ENCODE assay signal across 18 cellular contexts in genomic region chr21:26565105-26565504, GRCh38. TPM values are rescaled to one million over a fixed set of nuclear protein-coding genes. Genes with fewer than 3 reads are reported as not detected.
DNase-seq lines count a peak whose midpoint lies in the region; ATAC-seq and TF ChIP-seq lines count a peak whose summit lies in the region.
"Had no signal": no experiment of that assay in that cellular context is flagged by ENCODE, and none has a peak within 500 bp of the region (broad histone marks: within the 10 kb centered on the region; RNA-seq: fewer than 3 reads in every experiment).

No MANE protein-coding gene starts in this region.

- TF ChIP-seq POLR2A in uterus (IDR thresholded peaks at IDR 0.05): no peak

- no peak overlapping the region for H3K23ac ChIP-seq in mesenchymal stem cell (ENCODE audit: low read length in 2 of 2)

- H3K4me3 ChIP-seq in right cardiac atrium (ENCODE audit: low read length): no peak overlapping the region
- H3K4me3 ChIP-seq in uterus: no peak overlapping the region
- no peak overlapping the region for H3K4me3 ChIP-seq in mesenchymal stem cell (ENCODE audit: insufficient read depth in 1 of 2, low read depth in 1 of 2, low read length in 2 of 2)
- H3K4me3 ChIP-seq: K562, SJCRH30 had no signal

- peaks cover 37% of the 10 kb centered on the region for H3K36me3 Mint-ChIP-seq in WTC11
- H3K36me3 Mint-ChIP-seq: CD8-positive, alpha-beta memory T cell had no signal

- no peak overlapping the region for H2BK5ac ChIP-seq in mesenchymal stem cell (ENCODE audit: low read depth, low read length, poor library complexity, severe bottlenecking)

- no peak overlapping the region for H2AK5ac ChIP-seq in mesenchymal stem cell (ENCODE audit: low read length, severe bottlenecking)

- H3K9ac ChIP-seq in mesenchymal stem cell (ENCODE audit: low read length): no peak overlapping the region

- H3K4ac ChIP-seq in mesenchymal stem cell (ENCODE audit: low read depth in 1 of 2, low read length in 2 of 2): no peak overlapping the region

- H2BK15ac ChIP-seq in mesenchymal stem cell (ENCODE audit: low read depth, poor library complexity, severe bottlenecking): no peak overlapping the region

- ATAC-seq in right cardiac atrium (no peak), left ventricle myocardium superior (no peak), WTC11 (no peak)
- ATAC-seq: K562 had no signal

- H2AFZ ChIP-seq in mesenchymal stem cell (ENCODE audit: low read depth, low read length): no peak overlapping the region

- no peak for DNase-seq in right cardiac atrium
- no peak for DNase-seq in left ventricle myocardium superior
- no peak for DNase-seq in WTC11 (ENCODE audit: low spot score)
- peak; percentile 8 for DNase-seq in medulla oblongata (ENCODE audit: extremely low spot score)
- no peak for DNase-seq in uterus
- DNase-seq in GF-D8 (lab: John Stamatoyannopoulos, UW): no peak
- DNase-seq in mesenchymal stem cell: no peak
- no peak for DNase-seq in activated CD4-positive, alpha-beta T cell treated with anti-CD3 and anti-CD28 coated beads for 48 hours
- DNase-seq: BE2C; CD8-positive, alpha-beta memory T cell; NCI-H1105; NCI-H187 treated with DMSO at 0.1 percent for 48 hours; NCI-H510A; NCI-H82; SJCRH30 had no signal

- H3K14ac ChIP-seq in mesenchymal stem cell (ENCODE audit: low read length in 2 of 2): no peak overlapping the region

- CTCF ChIA-PET in WTC11 (lab: Charles Lee): no interaction called here

- H3K4me1 ChIP-seq in right cardiac atrium (ENCODE audit: control insufficient read depth, insufficient read depth, low read length) (peaks cover 1% of the 10 kb centered on the region), uterus (no peaks in the 10 kb centered on the region), mesenchymal stem cell (ENCODE audit: control insufficient read depth, insufficient read depth, low read depth, low read length) (no peaks in the 10 kb centered on the region)
- H3K4me1 ChIP-seq: SJCRH30 had no signal

- H3K79me1 ChIP-seq in mesenchymal stem cell (replicated peaks; ENCODE audit: low read length, poor library complexity, severe bottlenecking): no peaks in the 10 kb centered on the region

- no peak overlapping the region for H2BK120ac ChIP-seq in mesenchymal stem cell (ENCODE audit: low read depth, low read length)

- H3K4me3 Mint-ChIP-seq in WTC11: no peak overlapping the region
- H3K4me3 Mint-ChIP-seq: CD8-positive, alpha-beta memory T cell had no signal

- intact Hi-C loops in right cardiac atrium (cut with DNase I): no loop called here
- intact Hi-C loops in left ventricle myocardium superior (cut with micrococcal nuclease): no loop called here
- intact Hi-C loops in uterus (cut with DNase I; ENCODE audit: low total_unique reads): no loop called here

- no peak overlapping the region for H3K4me2 ChIP-seq in mesenchymal stem cell (ENCODE audit: low read length, poor library complexity, severe bottlenecking)

- no peak overlapping the region for H2BK12ac ChIP-seq in mesenchymal stem cell (ENCODE audit: low read length in 2 of 2)

- peaks cover 6% of the 10 kb centered on the region for H3K9me3 Mint-ChIP-seq in WTC11

- no peak for TF ChIP-seq CTCF in WTC11 (IDR thresholded peaks at IDR 0.05)
- TF ChIP-seq CTCF in uterus (IDR thresholded peaks at IDR 0.05): no peak

- no peak overlapping the region for H3K18ac ChIP-seq in mesenchymal stem cell (ENCODE audit: low read depth in 1 of 2, low read length in 2 of 2)

- no peak overlapping the region for H4K91ac ChIP-seq in mesenchymal stem cell (ENCODE audit: low read length)

- H3K27me3 ChIP-seq in right cardiac atrium (ENCODE audit: control insufficient read depth, insufficient read depth) (no peaks in the 10 kb centered on the region), uterus (no peaks in the 10 kb centered on the region), mesenchymal stem cell (ENCODE audit: control insufficient read depth in 1 of 2, insufficient read depth in 1 of 2, low read length in 2 of 2) (no peaks in the 10 kb centered on the region)
- H3K27me3 ChIP-seq: BE2C, SJCRH30 had no signal

- POLR2A ChIA-PET in WTC11 (lab: Charles Lee): no interaction called here

- H3K9me3 ChIP-seq in right cardiac atrium (ENCODE audit: control insufficient read depth, low read length) (no peaks in the 10 kb centered on the region), uterus (no peaks in the 10 kb centered on the region), mesenchymal stem cell (ENCODE audit: control insufficient read depth, low read length) (peaks cover 3% of the 10 kb centered on the region)
- H3K9me3 ChIP-seq: BE2C, SJCRH30 had no signal

- H3K27me3 Mint-ChIP-seq in WTC11 (ENCODE audit: low read depth): no peaks in the 10 kb centered on the region
- H3K27me3 Mint-ChIP-seq: CD8-positive, alpha-beta memory T cell had no signal

- H4K8ac ChIP-seq in mesenchymal stem cell (ENCODE audit: low read length): no peak overlapping the region

- H3K27ac ChIP-seq in right cardiac atrium (ENCODE audit: low read length) (peak overlapping the region; percentile 68), uterus (peak overlapping the region; percentile 43 to 55), mesenchymal stem cell (ENCODE audit: low read length, poor library complexity, severe bottlenecking) (no peak overlapping the region)
- H3K27ac ChIP-seq: SJCRH30 had no signal

- no peaks in the 10 kb centered on the region for H3K36me3 ChIP-seq in uterus
- H3K36me3 ChIP-seq in mesenchymal stem cell (ENCODE audit: control insufficient read depth in 1 of 2, insufficient read depth in 2 of 2, low read depth in 1 of 2, low read length in 2 of 2): no peaks in the 10 kb centered on the region
- H3K36me3 ChIP-seq: BE2C had no signal

- peaks cover 15% of the 10 kb centered on the region for H3K4me1 Mint-ChIP-seq in WTC11
- H3K4me1 Mint-ChIP-seq: CD8-positive, alpha-beta memory T cell had no signal

- WGBS in right cardiac atrium: 61% methylated on average over 6 of the region's 6 CpGs
- 96% methylated on average over 6 of the region's 6 CpGs for WGBS in mesenchymal stem cell

- peak overlapping the region; percentile 63 for H3K27ac Mint-ChIP-seq in WTC11
- H3K27ac Mint-ChIP-seq: CD8-positive, alpha-beta memory T cell had no signal

TF ChIP-seq in WTC11, 78 proteins besides CTCF, POLR2A, EP300 and RAD21 (continues in another document):
- TF ChIP-seq FOXK1 (CRISPR knock-in tag; IDR thresholded peaks at IDR 0.05) (no peak), TP53 (CRISPR knock-in tag; IDR thresholded peaks at IDR 0.05) (no peak), MYBL2 (CRISPR knock-in tag; IDR thresholded peaks at IDR 0.05) (no peak), ESRRA (CRISPR knock-in tag; IDR thresholded peaks at IDR 0.05; ENCODE audit: borderline replicate concordance) (no peak), USF2 (CRISPR knock-in tag; IDR thresholded peaks at IDR 0.05) (no peak), SMAD3 (CRISPR knock-in tag; IDR thresholded peaks at IDR 0.05; ENCODE audit: borderline replicate concordance) (no peak), HMGA2 (CRISPR knock-in tag; IDR thresholded peaks at IDR 0.05) (no peak), NR2C2 (CRISPR knock-in tag; IDR thresholded peaks at IDR 0.05) (no peak), E2F5 (CRISPR knock-in tag; IDR thresholded peaks at IDR 0.05) (no peak), KAT7 (CRISPR knock-in tag; IDR thresholded peaks at IDR 0.05; ENCODE audit: borderline replicate concordance) (no peak), EMX1 (CRISPR knock-in tag; IDR thresholded peaks at IDR 0.05) (no peak)
- TF ChIP-seq, protein P1, sequence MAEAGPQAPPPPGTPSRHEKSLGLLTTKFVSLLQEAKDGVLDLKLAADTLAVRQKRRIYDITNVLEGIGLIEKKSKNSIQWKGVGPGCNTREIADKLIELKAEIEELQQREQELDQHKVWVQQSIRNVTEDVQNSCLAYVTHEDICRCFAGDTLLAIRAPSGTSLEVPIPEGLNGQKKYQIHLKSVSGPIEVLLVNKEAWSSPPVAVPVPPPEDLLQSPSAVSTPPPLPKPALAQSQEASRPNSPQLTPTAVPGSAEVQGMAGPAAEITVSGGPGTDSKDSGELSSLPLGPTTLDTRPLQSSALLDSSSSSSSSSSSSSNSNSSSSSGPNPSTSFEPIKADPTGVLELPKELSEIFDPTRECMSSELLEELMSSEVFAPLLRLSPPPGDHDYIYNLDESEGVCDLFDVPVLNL (CRISPR knock-in tag; IDR thresholded peaks at IDR 0.05; ENCODE audit: borderline replicate concordance, low read depth): no peak
- TF ChIP-seq, protein P2, sequence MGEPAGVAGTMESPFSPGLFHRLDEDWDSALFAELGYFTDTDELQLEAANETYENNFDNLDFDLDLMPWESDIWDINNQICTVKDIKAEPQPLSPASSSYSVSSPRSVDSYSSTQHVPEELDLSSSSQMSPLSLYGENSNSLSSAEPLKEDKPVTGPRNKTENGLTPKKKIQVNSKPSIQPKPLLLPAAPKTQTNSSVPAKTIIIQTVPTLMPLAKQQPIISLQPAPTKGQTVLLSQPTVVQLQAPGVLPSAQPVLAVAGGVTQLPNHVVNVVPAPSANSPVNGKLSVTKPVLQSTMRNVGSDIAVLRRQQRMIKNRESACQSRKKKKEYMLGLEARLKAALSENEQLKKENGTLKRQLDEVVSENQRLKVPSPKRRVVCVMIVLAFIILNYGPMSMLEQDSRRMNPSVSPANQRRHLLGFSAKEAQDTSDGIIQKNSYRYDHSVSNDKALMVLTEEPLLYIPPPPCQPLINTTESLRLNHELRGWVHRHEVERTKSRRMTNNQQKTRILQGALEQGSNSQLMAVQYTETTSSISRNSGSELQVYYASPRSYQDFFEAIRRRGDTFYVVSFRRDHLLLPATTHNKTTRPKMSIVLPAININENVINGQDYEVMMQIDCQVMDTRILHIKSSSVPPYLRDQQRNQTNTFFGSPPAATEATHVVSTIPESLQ (CRISPR knock-in tag; IDR thresholded peaks at IDR 0.05): no peak

RNA-seq across cellular contexts. Expression of gene CYYR1, which starts 8.0 kb away (rescaled TPM):
- total RNA-seq in right cardiac atrium (10 to 100 TPM; 10.7 to 18.8 (median 14.3) TPM), left ventricle myocardium superior (27.5 TPM), WTC11 (2021) (25.3 to 29.3 TPM (median 28.6 TPM) in 3 replicates), uterus (10 to 100 TPM; 15.9 to 83.8 (median 23.7) TPM)
- 18.6 TPM for polyA plus RNA-seq in right cardiac atrium
- 0.47 TPM for polyA plus RNA-seq in mesenchymal stem cell (2013, experiment 1 of 2)
- 0.45 TPM for polyA plus RNA-seq in mesenchymal stem cell (2013, experiment 2 of 2)
- total RNA-seq: CD8-positive, alpha-beta memory T cell; H4; K562; RPMI7951 had no signal
- polyA plus RNA-seq: CD8-positive, alpha-beta memory T cell; K562 had no signal
